ENCODE assay signal across 1 cellular context in genomic region chr10:14550471-14550941, GRCh38.
TF ChIP-seq lines count a peak whose summit lies in the region.

No MANE protein-coding gene starts in this region.

TF ChIP-seq in HepG2, 621 proteins besides CTCF, POLR2A, EP300 and RAD21 (continued from another document and continues in another):
- TF ChIP-seq KIAA2018 (CRISPR knock-in tag; IDR thresholded peaks at IDR 0.05; ENCODE audit: borderline replicate concordance) (no peak), ZNF816 (CRISPR knock-in tag; IDR thresholded peaks at IDR 0.05; ENCODE audit: borderline replicate concordance) (no peak), KMT2A (CRISPR knock-in tag; IDR thresholded peaks at IDR 0.05) (no peak), NFIC (IDR thresholded peaks at IDR 0.05; ENCODE audit: low read length) (0 out of 2 replicates have a peak, but pooled peaks have one; percentile 37), ZNF160 (CRISPR knock-in tag; IDR thresholded peaks at IDR 0.05) (no peak), ZNF543 (CRISPR knock-in tag; IDR thresholded peaks at IDR 0.05) (no peak), WIZ (CRISPR knock-in tag; IDR thresholded peaks at IDR 0.05) (no peak), ZNF577 (CRISPR knock-in tag; IDR thresholded peaks at IDR 0.05; ENCODE audit: borderline replicate concordance, low read depth) (no peak), HNF4A (CRISPR knock-in tag; IDR thresholded peaks at IDR 0.05) (peak; percentile 88), TOPORS (CRISPR knock-in tag; IDR thresholded peaks at IDR 0.05) (0 out of 2 replicates have a peak, but pooled peaks have one; percentile 39), ZNF75D (CRISPR knock-in tag; IDR thresholded peaks at IDR 0.05; ENCODE audit: borderline replicate concordance) (no peak), TBX3 (IDR thresholded peaks at IDR 0.05; ENCODE audit: borderline replicate concordance) (peak; percentile 66; the same call in 1 of the 2 replicates), PCBP2 (optimal IDR thresholded peaks at IDR 0.05; ENCODE audit: low read depth, low read length, poor library complexity, severe bottlenecking) (no peak), ZNF234 (CRISPR knock-in tag; conservative IDR thresholded peaks at IDR 0.05) (no peak), HNRNPUL1 (IDR thresholded peaks at IDR 0.05; ENCODE audit: low read depth, low read length) (no peak), FOXP1 (IDR thresholded peaks at IDR 0.05) (no peak), FOXP1 (CRISPR knock-in tag; IDR thresholded peaks at IDR 0.05) (peak; percentile 31; the same call in 1 of the 2 replicates), MZF1 (CRISPR knock-in tag; IDR thresholded peaks at IDR 0.05; ENCODE audit: borderline replicate concordance) (no peak), ZNF589 (CRISPR knock-in tag; conservative IDR thresholded peaks at IDR 0.05) (no peak), ZNF33B (CRISPR knock-in tag; IDR thresholded peaks at IDR 0.05) (no peak), HINFP (CRISPR knock-in tag; IDR thresholded peaks at IDR 0.05; ENCODE audit: low read depth) (no peak), REXO4 (CRISPR knock-in tag; IDR thresholded peaks at IDR 0.05; ENCODE audit: borderline replicate concordance) (no peak), XBP1 (CRISPR knock-in tag; IDR thresholded peaks at IDR 0.05) (no peak), HES4 (CRISPR knock-in tag; IDR thresholded peaks at IDR 0.05; ENCODE audit: borderline replicate concordance) (no peak), ZSCAN22 (CRISPR knock-in tag; IDR thresholded peaks at IDR 0.05) (no peak), KLF16 (CRISPR knock-in tag; IDR thresholded peaks at IDR 0.05) (no peak), DMTF1 (CRISPR knock-in tag; IDR thresholded peaks at IDR 0.05) (no peak), SIN3A (IDR thresholded peaks at IDR 0.05; ENCODE audit: borderline replicate concordance, low read depth, low read length) (no peak), AHR (CRISPR knock-in tag; IDR thresholded peaks at IDR 0.05) (no peak), CBX5 (CRISPR knock-in tag; IDR thresholded peaks at IDR 0.05; ENCODE audit: borderline replicate concordance) (0 out of 2 replicates have a peak, but pooled peaks have one; percentile 37), MLX (CRISPR knock-in tag; IDR thresholded peaks at IDR 0.05) (no peak), SRSF4 (IDR thresholded peaks at IDR 0.05; ENCODE audit: low read depth, low read length, poor library complexity, severe bottlenecking) (no peak), PLSCR1 (CRISPR knock-in tag; IDR thresholded peaks at IDR 0.05; ENCODE audit: borderline replicate concordance) (no peak), CAMTA2 (CRISPR knock-in tag; IDR thresholded peaks at IDR 0.05; ENCODE audit: borderline replicate concordance) (no peak), NFE2 (CRISPR knock-in tag; IDR thresholded peaks at IDR 0.05) (peak; percentile 56; the same call in 1 of the 2 replicates), SMC3 (IDR thresholded peaks at IDR 0.05; ENCODE audit: low read length) (no peak), MTERF4 (CRISPR knock-in tag; IDR thresholded peaks at IDR 0.05) (no peak), AHDC1 (CRISPR knock-in tag; IDR thresholded peaks at IDR 0.05; ENCODE audit: borderline replicate concordance) (no peak), ARNTL (CRISPR knock-in tag; IDR thresholded peaks at IDR 0.05) (no peak), ATF4 (CRISPR knock-in tag; IDR thresholded peaks at IDR 0.05) (no peak), CCAR2 (optimal IDR thresholded peaks at IDR 0.05; ENCODE audit: low read depth, low read length) (no peak)
